ENCODE assay signal across 9 cellular contexts in the genomic region with DNA sequence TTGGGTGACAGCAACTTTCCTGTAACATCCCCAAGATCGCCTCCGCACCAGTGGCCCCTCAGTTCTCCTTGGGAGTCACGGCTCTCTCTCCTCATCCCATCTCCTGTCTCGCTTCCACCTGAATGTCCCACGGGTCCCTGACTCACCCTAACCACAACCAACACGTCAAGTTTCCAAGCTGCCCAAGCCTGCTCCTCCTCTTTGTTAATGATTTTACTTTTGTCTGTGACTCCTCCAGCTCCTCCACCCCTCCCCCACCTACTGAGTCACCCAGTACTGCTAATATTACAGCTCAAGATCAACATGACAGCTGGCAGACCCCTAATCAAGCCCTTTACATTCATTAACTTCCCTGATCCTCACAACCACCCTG. TPM values are rescaled to one million over a fixed set of nuclear protein-coding genes. Genes with fewer than 3 reads are reported as not detected.
DNase-seq lines count a peak whose midpoint lies in the region; ATAC-seq lines count a peak whose summit lies in the region.
"Had no signal": no experiment of that assay in that cellular context is flagged by ENCODE, and none has a peak within 500 bp of the region (broad histone marks: within the 10 kb centered on the region; RNA-seq: fewer than 3 reads in every experiment).

No MANE protein-coding gene starts in this region.

- H3K36me3 Mint-ChIP-seq in activated CD8-positive, alpha-beta memory T cell treated with anti-CD3 and anti-CD28 coated beads, Interleukin-2, amount 10 ng/mL, durations not matched to agents 7 days and 5 days = peaks cover 48% of the 10 kb centered on the region
- H3K36me3 Mint-ChIP-seq in activated CD4-positive, alpha-beta memory T cell treated with anti-CD3 and anti-CD28 coated beads, Interleukin-2, amount 10 ng/mL, durations not matched to agents 7 days and 5 days (ENCODE audit: low read depth) = peaks cover 62% of the 10 kb centered on the region
- H3K36me3 Mint-ChIP-seq in stimulated activated naive CD8-positive, alpha-beta T cell treated with anti-CD3 and anti-CD28 coated beads, Interleukin-15, Interleukin-2, amounts not matched to agents 100 ng/mL and 50 ng/mL, for 24 hours (ENCODE audit: low read depth) = peaks cover 53% of the 10 kb centered on the region

- no peak for DNase-seq in activated CD8-positive, alpha-beta memory T cell treated with anti-CD3 and anti-CD28 coated beads, Interleukin-2, amount 10 ng/mL, durations not matched to agents 7 days and 5 days
- no peak for DNase-seq in activated CD8-positive, alpha-beta memory T cell treated with anti-CD3 and anti-CD28 coated beads, Interleukin-2, amount 50 U/mL, for 48 hours
- DNase-seq in activated CD4-positive, alpha-beta memory T cell treated with anti-CD3 and anti-CD28 coated beads, Interleukin-2, amount 10 ng/mL, durations not matched to agents 7 days and 5 days = no peak
- DNase-seq in iris pigment epithelial cell (ENCODE audit: low read depth) (peak; percentile 92), RPMI8226 (no peak)
- DNase-seq: DND-41 had no signal

- H3K9me3 Mint-ChIP-seq in activated CD8-positive, alpha-beta memory T cell treated with anti-CD3 and anti-CD28 coated beads, Interleukin-2, amount 10 ng/mL, durations not matched to agents 7 days and 5 days (ENCODE audit: low read depth) = peaks cover 3% of the 10 kb centered on the region
- H3K9me3 Mint-ChIP-seq in activated CD4-positive, alpha-beta memory T cell treated with anti-CD3 and anti-CD28 coated beads, Interleukin-2, amount 10 ng/mL, durations not matched to agents 7 days and 5 days = peaks cover 4% of the 10 kb centered on the region
- no peaks in the 10 kb centered on the region for H3K9me3 Mint-ChIP-seq in stimulated activated naive CD8-positive, alpha-beta T cell treated with anti-CD3 and anti-CD28 coated beads, Interleukin-15, Interleukin-2, amounts not matched to agents 100 ng/mL and 50 ng/mL, for 24 hours

- H3K4me1 Mint-ChIP-seq in activated CD8-positive, alpha-beta memory T cell treated with anti-CD3 and anti-CD28 coated beads, Interleukin-2, amount 10 ng/mL, durations not matched to agents 7 days and 5 days = peaks cover 15% of the 10 kb centered on the region
- peaks cover 13% of the 10 kb centered on the region for H3K4me1 Mint-ChIP-seq in activated CD4-positive, alpha-beta memory T cell treated with anti-CD3 and anti-CD28 coated beads, Interleukin-2, amount 10 ng/mL, durations not matched to agents 7 days and 5 days
- H3K4me1 Mint-ChIP-seq in stimulated activated naive CD8-positive, alpha-beta T cell treated with anti-CD3 and anti-CD28 coated beads, Interleukin-15, Interleukin-2, amounts not matched to agents 100 ng/mL and 50 ng/mL, for 24 hours (ENCODE audit: low read depth) = peaks cover 16% of the 10 kb centered on the region

- H3K4me3 Mint-ChIP-seq in activated CD8-positive, alpha-beta memory T cell treated with anti-CD3 and anti-CD28 coated beads, Interleukin-2, amount 10 ng/mL, durations not matched to agents 7 days and 5 days = no peak overlapping the region
- H3K4me3 Mint-ChIP-seq in activated CD4-positive, alpha-beta memory T cell treated with anti-CD3 and anti-CD28 coated beads, Interleukin-2, amount 10 ng/mL, durations not matched to agents 7 days and 5 days = no peak overlapping the region
- H3K4me3 Mint-ChIP-seq in stimulated activated naive CD8-positive, alpha-beta T cell treated with anti-CD3 and anti-CD28 coated beads, Interleukin-15, Interleukin-2, amounts not matched to agents 100 ng/mL and 50 ng/mL, for 24 hours = no peak overlapping the region

- POLR2A ChIA-PET in activated CD4-positive, alpha-beta memory T cell treated with anti-CD3 and anti-CD28 coated beads, Interleukin-2, amount 10 ng/mL, durations not matched to agents 7 days and 5 days (lab: Charles Lee) = no interaction called here

- CTCF ChIA-PET in activated CD8-positive, alpha-beta memory T cell treated with anti-CD3 and anti-CD28 coated beads, Interleukin-2, amount 10 ng/mL, durations not matched to agents 7 days and 5 days (lab: Charles Lee) = no interaction called here
- CTCF ChIA-PET in activated CD4-positive, alpha-beta memory T cell treated with anti-CD3 and anti-CD28 coated beads, Interleukin-2, amount 10 ng/mL, durations not matched to agents 7 days and 5 days (lab: Charles Lee) = interaction anchor here (1.5 kb wide), 1 partner anchor 15 kb away, joined by 5 read pairs; no protein-coding TSS in a partner anchor

- H3K27ac Mint-ChIP-seq in activated CD8-positive, alpha-beta memory T cell treated with anti-CD3 and anti-CD28 coated beads, Interleukin-2, amount 10 ng/mL, durations not matched to agents 7 days and 5 days = peak overlapping the region; percentile 87
- H3K27ac Mint-ChIP-seq in activated CD4-positive, alpha-beta memory T cell treated with anti-CD3 and anti-CD28 coated beads, Interleukin-2, amount 10 ng/mL, durations not matched to agents 7 days and 5 days = peak overlapping the region; percentile 57
- H3K27ac Mint-ChIP-seq in stimulated activated naive CD8-positive, alpha-beta T cell treated with anti-CD3 and anti-CD28 coated beads, Interleukin-15, Interleukin-2, amounts not matched to agents 100 ng/mL and 50 ng/mL, for 24 hours = peak overlapping the region; percentile 87

- no peaks in the 10 kb centered on the region for H3K27me3 Mint-ChIP-seq in activated CD8-positive, alpha-beta memory T cell treated with anti-CD3 and anti-CD28 coated beads, Interleukin-2, amount 10 ng/mL, durations not matched to agents 7 days and 5 days
- H3K27me3 Mint-ChIP-seq in activated CD4-positive, alpha-beta memory T cell treated with anti-CD3 and anti-CD28 coated beads, Interleukin-2, amount 10 ng/mL, durations not matched to agents 7 days and 5 days = no peaks in the 10 kb centered on the region
- no peaks in the 10 kb centered on the region for H3K27me3 Mint-ChIP-seq in stimulated activated naive CD8-positive, alpha-beta T cell treated with anti-CD3 and anti-CD28 coated beads, Interleukin-15, Interleukin-2, amounts not matched to agents 100 ng/mL and 50 ng/mL, for 24 hours

- ATAC-seq in activated CD8-positive, alpha-beta memory T cell treated with anti-CD3 and anti-CD28 coated beads, Interleukin-2, amount 10 ng/mL, durations not matched to agents 7 days and 5 days = peak; percentile 27
- no peak for ATAC-seq in HG02623 (IDR thresholded peaks at IDR 0.05; ENCODE audit: unreplicated experiment)
- ATAC-seq in HG03196 (IDR thresholded peaks at IDR 0.05; ENCODE audit: unreplicated experiment) = no peak

RNA-seq across cellular contexts. Expression of gene BDH1, which starts 39.3 kb away (rescaled TPM):
- total RNA-seq in activated CD8-positive, alpha-beta memory T cell treated with anti-CD3 and anti-CD28 coated beads, Interleukin-2, amount 10 ng/mL, durations not matched to agents 7 days and 5 days = 10 to 100 TPM; 75.8 to 80.9 TPM
- total RNA-seq in activated CD4-positive, alpha-beta memory T cell treated with anti-CD3 and anti-CD28 coated beads, Interleukin-2, amount 10 ng/mL, durations not matched to agents 7 days and 5 days = 10 to 100 TPM; 54.2 to 55.8 TPM
